1 cellular context compared by ENCODE assay signal in the genomic region with DNA sequence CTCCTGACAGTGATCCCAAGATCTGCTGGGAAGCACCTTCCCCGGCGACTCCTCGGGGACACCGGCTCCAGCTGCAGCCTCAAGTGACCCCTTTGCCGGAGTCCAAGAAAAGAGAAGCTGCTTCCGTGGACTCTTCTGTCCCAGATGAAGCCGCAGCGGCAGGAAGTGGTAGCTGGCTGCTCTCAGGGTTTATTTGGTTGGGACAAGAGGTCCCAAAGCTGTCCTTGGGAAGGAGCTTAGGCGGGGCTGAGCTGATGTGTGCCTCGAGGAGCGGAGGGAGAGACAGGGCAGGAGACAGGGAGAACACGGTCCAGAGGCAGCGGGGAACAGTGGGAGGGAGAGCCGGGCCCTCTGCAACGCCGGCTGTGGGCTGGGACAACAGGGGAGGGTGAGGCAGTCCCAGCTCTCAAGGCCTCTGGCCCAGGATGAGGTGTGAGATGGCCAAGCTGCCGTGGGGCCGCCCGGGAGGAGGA.
TF ChIP-seq lines count a peak whose summit lies in the region.

No MANE protein-coding gene starts in this region.

TF ChIP-seq in H1, 55 proteins besides CTCF, POLR2A, EP300 and RAD21 (continued from another document):
- no peak for TF ChIP-seq SP4 (IDR thresholded peaks at IDR 0.05; ENCODE audit: low read length)
- no peak for TF ChIP-seq CBX8 (IDR thresholded peaks at IDR 0.05; ENCODE audit: borderline replicate concordance, low read depth, low read length)
- TF ChIP-seq KDM5A (IDR thresholded peaks at IDR 0.05; ENCODE audit: low read length) = no peak
- TF ChIP-seq, protein P1, sequence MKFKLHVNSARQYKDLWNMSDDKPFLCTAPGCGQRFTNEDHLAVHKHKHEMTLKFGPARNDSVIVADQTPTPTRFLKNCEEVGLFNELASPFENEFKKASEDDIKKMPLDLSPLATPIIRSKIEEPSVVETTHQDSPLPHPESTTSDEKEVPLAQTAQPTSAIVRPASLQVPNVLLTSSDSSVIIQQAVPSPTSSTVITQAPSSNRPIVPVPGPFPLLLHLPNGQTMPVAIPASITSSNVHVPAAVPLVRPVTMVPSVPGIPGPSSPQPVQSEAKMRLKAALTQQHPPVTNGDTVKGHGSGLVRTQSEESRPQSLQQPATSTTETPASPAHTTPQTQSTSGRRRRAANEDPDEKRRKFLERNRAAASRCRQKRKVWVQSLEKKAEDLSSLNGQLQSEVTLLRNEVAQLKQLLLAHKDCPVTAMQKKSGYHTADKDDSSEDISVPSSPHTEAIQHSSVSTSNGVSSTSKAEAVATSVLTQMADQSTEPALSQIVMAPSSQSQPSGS (IDR thresholded peaks at IDR 0.05; ENCODE audit: low read length) = no peak
- no peak for TF ChIP-seq EGR1 (IDR thresholded peaks at IDR 0.05; ENCODE audit: borderline replicate concordance, low read depth, low read length)
- TF ChIP-seq CTBP2 (IDR thresholded peaks at IDR 0.05; ENCODE audit: borderline replicate concordance, insufficient read depth, insufficient read length, low read length) = no peak
- TF ChIP-seq SP2 (IDR thresholded peaks at IDR 0.05; ENCODE audit: low read length) = no peak
